ENCODE assay signal across 11 cellular contexts in the genomic region with DNA sequence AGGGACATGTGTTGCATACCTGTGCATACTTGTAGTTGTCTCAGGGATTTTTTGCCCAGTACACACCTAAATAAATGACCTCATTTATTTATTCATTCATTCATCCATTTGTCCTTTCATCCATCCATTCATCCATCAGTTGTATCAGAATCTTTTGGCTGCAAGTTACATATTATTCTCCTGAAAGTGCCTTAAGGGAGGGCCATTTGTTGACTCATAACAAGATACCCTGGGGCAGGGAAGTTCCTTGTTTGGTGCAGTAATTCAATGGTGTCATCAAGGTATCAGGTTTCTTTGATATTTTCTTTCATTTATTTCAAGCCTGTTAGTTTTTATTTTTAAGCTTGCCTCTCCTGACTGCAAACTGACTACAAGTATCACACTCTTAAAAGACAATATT.
DNase-seq lines count a peak whose midpoint lies in the region; ATAC-seq and TF ChIP-seq lines count a peak whose summit lies in the region.
"Had no signal": no experiment of that assay in that cellular context is flagged by ENCODE, and none has a peak within 500 bp of the region (broad histone marks: within the 10 kb centered on the region; RNA-seq: fewer than 3 reads in every experiment).

No MANE protein-coding gene starts in this region.

- H2AFZ ChIP-seq in mammary epithelial cell (ENCODE audit: low read depth, low read length) (no peak overlapping the region), H9 (ENCODE audit: low read length) (no peak overlapping the region)

- H3K4me2 ChIP-seq in mammary epithelial cell (ENCODE audit: insufficient read depth, low read depth, low read length), result no peak overlapping the region
- no peak overlapping the region for H3K4me2 ChIP-seq in H9 (ENCODE audit: insufficient read depth, insufficient read length, low read length)

- no peaks in the 10 kb centered on the region for H3K23me2 ChIP-seq in H9 (ENCODE audit: insufficient read length, low read depth, low read length, poor library complexity, severe bottlenecking)

- no peaks in the 10 kb centered on the region for H3K27me3 ChIP-seq in mammary epithelial cell (ENCODE audit: insufficient read depth, low read length)
- no peaks in the 10 kb centered on the region for H3K27me3 ChIP-seq in testis
- H3K27me3 ChIP-seq in H9 (ENCODE audit: insufficient read depth, low read length), result no peaks in the 10 kb centered on the region
- H3K27me3 ChIP-seq: right atrium auricular region had no signal

- H3K27me3 Mint-ChIP-seq in H9 (ENCODE audit: low read depth) (no peaks in the 10 kb centered on the region), T-cell (no peaks in the 10 kb centered on the region)
- H3K27me3 Mint-ChIP-seq: activated naive CD8-positive, alpha-beta T cell treated with anti-CD3 and anti-CD28 coated beads, Interleukin-2, amount 10 ng/mL, durations not matched to agents 7 days and 5 days had no signal

- H3K4me3 ChIP-seq in mammary epithelial cell (replicated peaks in 1 of 3; ENCODE audit: insufficient read depth in 1 of 3, low read depth in 2 of 3, low read length in 3 of 3) (no peak overlapping the region), testis (no peak overlapping the region)
- H3K4me3 ChIP-seq: right atrium auricular region had no signal

- H2BK20ac ChIP-seq in H9 (ENCODE audit: low read depth, low read length, poor library complexity, severe bottlenecking), result no peak overlapping the region

- in situ Hi-C loops in mammary epithelial cell (cut with MboI; ENCODE audit: low sequenced_read_pairs in 2 of 2), result no loop called here

- no peak overlapping the region for H2AK5ac ChIP-seq in H9 (ENCODE audit: insufficient read length, low read length)

- H3K4me3 Mint-ChIP-seq in H9 (no peak overlapping the region), T-cell (no peak overlapping the region)
- H3K4me3 Mint-ChIP-seq: activated naive CD8-positive, alpha-beta T cell treated with anti-CD3 and anti-CD28 coated beads, Interleukin-2, amount 10 ng/mL, durations not matched to agents 7 days and 5 days had no signal

- H3K27ac ChIP-seq in mammary epithelial cell (ENCODE audit: insufficient read depth, low read depth, low read length) (peak overlapping the region; percentile 32), testis (no peak overlapping the region), H9 (ENCODE audit: insufficient read length, low read depth, low read length) (no peak overlapping the region)
- H3K27ac ChIP-seq: right atrium auricular region had no signal

- no peak overlapping the region for H2BK15ac ChIP-seq in H9 (ENCODE audit: low read depth, low read length)

- peaks cover 46 to 50% of the 10 kb centered on the region in 2 experiments for H3K4me1 Mint-ChIP-seq in H9
- no peaks in the 10 kb centered on the region for H3K4me1 Mint-ChIP-seq in T-cell
- H3K4me1 Mint-ChIP-seq: activated naive CD8-positive, alpha-beta T cell treated with anti-CD3 and anti-CD28 coated beads, Interleukin-2, amount 10 ng/mL, durations not matched to agents 7 days and 5 days had no signal

- H4K8ac ChIP-seq in H9 (replicated peaks; ENCODE audit: insufficient read length, low read depth, low read length), result no peak overlapping the region

- H3K36me3 Mint-ChIP-seq in H9 (ENCODE audit: insufficient read depth in 1 of 3, low read depth in 3 of 3), result no peaks in the 10 kb centered on the region; a peak in 1 of 7 replicates
- no peaks in the 10 kb centered on the region for H3K36me3 Mint-ChIP-seq in T-cell
- H3K36me3 Mint-ChIP-seq: activated naive CD8-positive, alpha-beta T cell treated with anti-CD3 and anti-CD28 coated beads, Interleukin-2, amount 10 ng/mL, durations not matched to agents 7 days and 5 days had no signal

- no peak overlapping the region for H2BK5ac ChIP-seq in H9 (ENCODE audit: insufficient read length, low read length)

- DNase-seq in NCI-H2171 treated with DMSO at 0.1 percent for 48 hours (lab: John Stamatoyannopoulos, UW) (peak; percentile 53), NCI-H2171 (lab: John Stamatoyannopoulos, UW) (no peak), NCI-H146 treated with DMSO at 0.1 percent for 48 hours (lab: John Stamatoyannopoulos, UW; ENCODE audit: unreplicated experiment) (peak; percentile 70), mammary epithelial cell (peak; percentile 87), renal cortical epithelial cell (ENCODE audit: low read depth) (peak; percentile 81), testis (no peak), H9 (no peak), T-cell (no peak)
- DNase-seq: activated naive CD8-positive, alpha-beta T cell treated with anti-CD3 and anti-CD28 coated beads, Interleukin-2, amount 10 ng/mL, durations not matched to agents 7 days and 5 days; OCI-M1 had no signal

- no peaks in the 10 kb centered on the region for H3K79me1 ChIP-seq in H9 (ENCODE audit: insufficient read depth, low read depth, low read length, poor library complexity, severe bottlenecking)

- intact Hi-C loops in mammary epithelial cell (cut with micrococcal nuclease), result loop anchor here (10.0 kb wide), 1 partner anchor 251 kb away; no protein-coding TSS in a partner anchor
- intact Hi-C loops in testis (cut with DNase I; ENCODE audit: low total_unique reads), result no loop called here

- H3K27ac Mint-ChIP-seq in H9, result no peak overlapping the region
- H3K27ac Mint-ChIP-seq in T-cell, result no peak overlapping the region
- H3K27ac Mint-ChIP-seq: activated naive CD8-positive, alpha-beta T cell treated with anti-CD3 and anti-CD28 coated beads, Interleukin-2, amount 10 ng/mL, durations not matched to agents 7 days and 5 days had no signal

- CTCF ChIA-PET in mammary epithelial cell (lab: Charles Lee; ENCODE audit: low non-redundant PET) (interaction anchor here (0.6 kb wide), 1 partner anchor 270 kb away, joined by 5 read pairs; no protein-coding TSS in a partner anchor), T-cell (lab: Charles Lee) (no interaction called here)

- no peak overlapping the region for H3K18ac ChIP-seq in H9 (ENCODE audit: insufficient read length, low read depth, low read length)

- H3K56ac ChIP-seq in H9 (ENCODE audit: insufficient read length, low read depth, low read length), result no peak overlapping the region

- no peak overlapping the region for H2BK120ac ChIP-seq in H9 (ENCODE audit: low read depth, low read length, poor library complexity, severe bottlenecking)

- H3K36me3 ChIP-seq in mammary epithelial cell (ENCODE audit: insufficient read depth, low read length) (no peaks in the 10 kb centered on the region), testis (ENCODE audit: low read depth, missing control alignments) (no peaks in the 10 kb centered on the region)
- H3K36me3 ChIP-seq: right atrium auricular region had no signal

- no peak overlapping the region for H4K91ac ChIP-seq in H9 (ENCODE audit: insufficient read length, low read depth, low read length)

- H3K14ac ChIP-seq in H9 (ENCODE audit: insufficient read depth, low read length), result no peak overlapping the region

- H3K23ac ChIP-seq in H9 (ENCODE audit: insufficient read length, low read depth, low read length), result no peak overlapping the region

- H3K9ac ChIP-seq in mammary epithelial cell (ENCODE audit: insufficient read depth, low read length), result no peak overlapping the region
- H3K9ac ChIP-seq in H9 (ENCODE audit: extremely low read depth, insufficient read length, low read length), result no peak overlapping the region

- POLR2A ChIA-PET in T-cell (lab: Charles Lee), result no interaction called here

- H3K9me3 ChIP-seq in mammary epithelial cell (replicated peaks; ENCODE audit: insufficient read depth, low read length) (no peaks in the 10 kb centered on the region), testis (no peaks in the 10 kb centered on the region), H9 (ENCODE audit: control insufficient read depth, low read depth, low read length) (no peaks in the 10 kb centered on the region)
- H3K9me3 ChIP-seq: right atrium auricular region had no signal

- TF ChIP-seq POLR2A in testis (IDR thresholded peaks at IDR 0.05), result no peak

- ATAC-seq in T-cell (replicated peaks in 1 of 4), result no peak

- no peak overlapping the region for H3T11ph ChIP-seq in H9 (ENCODE audit: low read length)

- H3K4ac ChIP-seq in H9 (ENCODE audit: low read depth, low read length), result no peak overlapping the region

- H2BK12ac ChIP-seq in H9 (ENCODE audit: insufficient read length, low read depth, low read length), result no peak overlapping the region

- no peaks in the 10 kb centered on the region for H3K9me3 Mint-ChIP-seq in H9
- H3K9me3 Mint-ChIP-seq in T-cell, result peaks cover 2 to 3% (median 2%) of the 10 kb centered on the region in 3 donors
- H3K9me3 Mint-ChIP-seq: activated naive CD8-positive, alpha-beta T cell treated with anti-CD3 and anti-CD28 coated beads, Interleukin-2, amount 10 ng/mL, durations not matched to agents 7 days and 5 days had no signal

- H3K79me2 ChIP-seq in mammary epithelial cell (ENCODE audit: insufficient read depth, low read length) (no peaks in the 10 kb centered on the region), H9 (ENCODE audit: insufficient read depth, low read length) (no peaks in the 10 kb centered on the region)

- no peak overlapping the region for H4K5ac ChIP-seq in H9 (ENCODE audit: insufficient read length, low read depth, low read length)

- H4K20me1 ChIP-seq in mammary epithelial cell (ENCODE audit: insufficient read depth, low read length) (no peaks in the 10 kb centered on the region), H9 (ENCODE audit: control insufficient read depth, insufficient read depth, insufficient read length) (no peaks in the 10 kb centered on the region)

- TF ChIP-seq CTCF in mammary epithelial cell (conservative IDR thresholded peaks at IDR 0.05 in 1 of 2, IDR thresholded peaks at IDR 0.05 in 1 of 2; ENCODE audit: extremely low read depth in 1 of 2, insufficient read depth in 1 of 2, low read depth in 1 of 2, low read length in 2 of 2) (no peak), testis (IDR thresholded peaks at IDR 0.05) (no peak), H9 (conservative IDR thresholded peaks at IDR 0.05) (no peak)

- H3K4me1 ChIP-seq in mammary epithelial cell (ENCODE audit: insufficient read depth, low read length) (peaks cover 10% of the 10 kb centered on the region), testis (no peaks in the 10 kb centered on the region), H9 (ENCODE audit: insufficient read depth, low read length) (peaks cover 20% of the 10 kb centered on the region; the same call in 1 of the 2 replicates)
- H3K4me1 ChIP-seq: right atrium auricular region had no signal

- dilution Hi-C loops in mammary epithelial cell (cut with HindIII; ENCODE audit: low sequenced_read_pairs), result no loop called here

- no TSS peak for BruUV-seq in mammary epithelial cell (replicated peaks; lab: Mats Ljungman, UMichigan)

Comparison
In these comparisons a context has a peak if more than half of its experiments do, and no peak if none do; other contexts are left out.
1. DNase-seq: peak in NCI-H2171 treated with DMSO at 0.1 percent for 48 hours (single experiment), NCI-H146 treated with DMSO at 0.1 percent for 48 hours (single experiment), mammary epithelial cell (single experiment) and renal cortical epithelial cell (single experiment); none in NCI-H2171 (single experiment), testis (single experiment), H9 (single experiment) and T-cell (0 of 34).